In genomic region chr15:67127925-67128324, GRCh38 we compare ENCODE assay signal across 8 cellular contexts.
DNase-seq lines count a peak whose midpoint lies in the region; ATAC-seq lines count a peak whose summit lies in the region.

No MANE protein-coding gene starts in this region.

- peak; percentile 60 for DNase-seq in stimulated activated CD4-positive, alpha-beta T cell treated with anti-CD3 and anti-CD28 coated beads, Interleukin-1b, Interleukin-23, amount 100 ng/mL, for 48 hours
- no peak for DNase-seq in stimulated activated CD4-positive, alpha-beta T cell treated with anti-CD3 and anti-CD28 coated beads, Interleukin-4, amount 100 ng/mL, for 4 hours
- DNase-seq in amniotic stem cell (lab: John Stamatoyannopoulos, UW) (peak; percentile 82), kidney glomerular epithelial cell (lab: John Stamatoyannopoulos, UW) (peak; percentile 97), NCI-H510A (lab: John Stamatoyannopoulos, UW) (no peak), inferior parietal cortex (ENCODE audit: extremely low spot score) (no peak), substantia nigra (lab: John Stamatoyannopoulos, UW) (no peak)

- no peak overlapping the region for H3K27ac ChIP-seq in substantia nigra (ENCODE audit: low read depth, low read length, poor library complexity, severe bottlenecking)

- no peak for ATAC-seq in GM19463 (IDR thresholded peaks at IDR 0.05; ENCODE audit: unreplicated experiment)

Comparison
In these comparisons a context has a peak if more than half of its experiments do, and no peak if none do; other contexts are left out.
1. DNase-seq: peak in stimulated activated CD4-positive, alpha-beta T cell treated with anti-CD3 and anti-CD28 coated beads, Interleukin-1b, Interleukin-23, amount 100 ng/mL, for 48 hours (single experiment), amniotic stem cell (single experiment) and kidney glomerular epithelial cell (single experiment); none in stimulated activated CD4-positive, alpha-beta T cell treated with anti-CD3 and anti-CD28 coated beads, Interleukin-4, amount 100 ng/mL, for 4 hours (0 of 2), NCI-H510A (single experiment), inferior parietal cortex (single experiment) and substantia nigra (0 of 49).